10 cellular contexts compared by ENCODE assay signal in the genomic region with DNA sequence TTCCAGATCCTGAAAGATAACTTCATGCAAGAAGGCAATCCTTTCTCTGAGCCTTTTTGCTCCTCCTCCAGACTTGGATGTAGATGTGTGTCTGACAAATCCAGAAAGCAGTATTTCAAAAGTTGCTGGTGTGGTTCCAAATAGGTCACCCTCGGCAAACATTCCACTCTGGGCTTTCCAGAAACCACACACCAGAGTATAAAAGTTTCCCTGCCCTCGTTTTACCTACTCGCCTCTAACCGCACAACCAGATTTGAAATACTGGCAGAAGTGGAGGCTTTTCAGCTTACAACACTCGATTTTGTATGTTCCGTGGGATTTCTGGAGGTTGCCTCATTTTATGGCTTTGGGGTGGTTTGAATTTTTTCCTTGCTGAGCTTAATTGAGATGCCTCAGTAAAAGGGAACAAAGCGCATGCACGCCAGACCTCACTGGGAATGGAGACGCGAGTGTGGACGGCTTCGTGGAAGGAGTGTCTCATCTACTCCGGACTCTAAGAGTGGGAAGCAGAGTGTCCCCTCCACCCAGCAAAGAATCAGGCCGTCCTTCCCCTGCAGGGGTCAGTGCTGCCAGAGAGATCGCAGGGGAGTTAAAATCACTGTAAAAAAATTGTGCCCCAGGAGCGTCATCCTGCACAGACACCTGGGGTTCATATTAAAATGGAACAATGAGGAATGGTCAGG. TPM values are rescaled to one million over a fixed set of nuclear protein-coding genes. Genes with fewer than 3 reads are reported as not detected.
DNase-seq lines count a peak whose midpoint lies in the region; ATAC-seq and TF ChIP-seq lines count a peak whose summit lies in the region.
"Had no signal": no experiment of that assay in that cellular context is flagged by ENCODE, and none has a peak within 500 bp of the region (broad histone marks: within the 10 kb centered on the region; RNA-seq: fewer than 3 reads in every experiment).

No MANE protein-coding gene starts in this region.

- intact Hi-C loops in posterior vena cava (cut with DNase I), result no loop called here

- ATAC-seq in SK-N-SH treated with all-trans-retinoic acid at 6 μM for 48 hours (peak; percentile 60), HG03354 (IDR thresholded peaks at IDR 0.05; ENCODE audit: poor library complexity, severe bottlenecking, unreplicated experiment) (no peak)

- TF ChIP-seq CTCF in fibroblast of the aortic adventitia (IDR thresholded peaks at IDR 0.05; ENCODE audit: insufficient read depth, low read length), result peak; percentile 15

- H3K4me3 ChIP-seq in fibroblast of the aortic adventitia (ENCODE audit: low read depth, low read length), result no peak overlapping the region

- DNase-seq in AG20443 (ENCODE audit: low spot score) (peak; percentile 91), fibroblast of the aortic adventitia (ENCODE audit: low read depth) (peak; percentile 98), posterior vena cava (ENCODE audit: low spot score) (peak; percentile 70), HuH-7.5 (ENCODE audit: low spot score) (no peak), T-helper 1 cell (no peak), NCI-H1092 treated with DMSO at 0.1 percent for 48 hours (lab: John Stamatoyannopoulos, UW) (no peak)
- DNase-seq: CD8-positive, alpha-beta memory T cell; NCI-H774 had no signal

TF ChIP-seq in SK-N-SH treated with all-trans-retinoic acid at 6 μM for 48 hours, 23 proteins besides CTCF, POLR2A, EP300 and RAD21:
- no peak for TF ChIP-seq PPARA (CRISPR knock-in tag; IDR thresholded peaks at IDR 0.05; ENCODE audit: borderline replicate concordance)

RNA-seq across cellular contexts. Expression of a gene that starts 44.0 kb away (rescaled TPM):
- total RNA-seq in fibroblast of the aortic adventitia (ENCODE audit: low replicate concordance) (639 and 1,869 TPM in 2 replicates), posterior vena cava (1,000 to 10,000 TPM; 1,083 to 1,087 TPM)

Comparison
In these comparisons a context has a peak if more than half of its experiments do, and no peak if none do; other contexts are left out.
1. DNase-seq: peak in AG20443 (single experiment), fibroblast of the aortic adventitia (single experiment) and posterior vena cava (single experiment); none in HuH-7.5 (single experiment), T-helper 1 cell (0 of 5) and NCI-H1092 treated with DMSO at 0.1 percent for 48 hours (single experiment).